24 cellular contexts compared by ENCODE assay signal in the genomic region with DNA sequence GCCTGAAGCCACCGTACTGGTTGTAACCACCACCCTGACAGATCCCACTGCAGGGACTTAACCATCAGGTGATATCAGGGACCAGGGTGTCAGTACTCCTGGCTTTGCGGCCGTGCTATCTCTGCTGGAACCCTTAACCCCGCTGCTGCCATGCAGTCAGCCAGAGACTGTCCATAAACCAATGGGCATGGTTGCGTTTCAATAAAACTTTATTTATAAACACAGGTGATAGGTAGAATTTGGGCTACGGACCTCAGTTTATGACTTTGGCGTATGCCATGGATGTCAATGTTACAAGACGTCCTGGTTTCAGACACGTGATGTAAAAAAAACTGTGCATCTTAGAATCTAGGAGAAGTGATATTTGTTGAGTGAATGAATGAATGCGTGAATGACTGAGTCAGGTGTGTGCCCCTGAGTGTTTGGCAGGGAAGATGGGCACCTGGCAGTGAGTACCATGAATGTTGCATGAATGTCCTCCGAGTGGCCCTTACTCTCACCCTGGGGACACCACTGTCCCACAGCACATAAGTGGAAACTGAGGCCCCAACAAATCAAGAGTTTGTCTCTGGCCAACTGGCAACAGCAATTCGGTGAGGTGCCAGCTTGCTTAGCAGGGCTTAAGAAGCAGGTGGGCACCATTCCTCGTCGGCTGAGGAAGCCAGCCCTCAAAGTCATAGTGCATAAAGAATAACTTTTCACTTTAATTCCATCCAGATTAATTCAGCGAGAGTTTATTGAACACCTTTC.
DNase-seq lines count a peak whose midpoint lies in the region; ATAC-seq, FAIRE-seq and TF ChIP-seq lines count a peak whose summit lies in the region.
"Had no signal": no experiment of that assay in that cellular context is flagged by ENCODE, and none has a peak within 500 bp of the region (broad histone marks: within the 10 kb centered on the region; RNA-seq: fewer than 3 reads in every experiment).

No MANE protein-coding gene starts in this region.

- H3K4me3 Mint-ChIP-seq in activated CD4-positive, alpha-beta T cell treated with anti-CD3 and anti-CD28 coated beads, Interleukin-2, amount 10 ng/mL, durations not matched to agents 24 days and 14 days, result no peak overlapping the region
- H3K4me3 Mint-ChIP-seq: CD4-positive, CD25-positive, alpha-beta regulatory T cell; H9 had no signal

- H3K9me3 ChIP-seq in HepG2 (ENCODE audit: low read length), result no peaks in the 10 kb centered on the region
- no peaks in the 10 kb centered on the region for H3K9me3 ChIP-seq in right lobe of liver
- no peaks in the 10 kb centered on the region for H3K9me3 ChIP-seq in endocrine pancreas (ENCODE audit: control insufficient read depth, low read length)
- no peaks in the 10 kb centered on the region for H3K9me3 ChIP-seq in sigmoid colon

- DNase-seq in HepG2 (ENCODE audit: low spot score) (no peak), right lobe of liver (no peak), sigmoid colon (peak; percentile 32), NK-92 (lab: John Stamatoyannopoulos, UW; ENCODE audit: unreplicated experiment) (no peak)
- DNase-seq in activated CD4-positive, alpha-beta T cell treated with anti-CD3 and anti-CD28 coated beads, Interleukin-2, amount 10 ng/mL, durations not matched to agents 24 days and 14 days, result no peak
- DNase-seq: CD4-positive, CD25-positive, alpha-beta regulatory T cell; DMS153; DND-41; GM23248; H9; KG1; MM.1S; NCI-H2029; NCI-H446 treated with DMSO at 0.1 percent for 48 hours; NCI-H526; NCI-H82; PC-9; RPMI8226; SHP77 treated with DMSO at 0.1 percent for 48 hours had no signal

- TF ChIP-seq RAD21 in HepG2 (CRISPR knock-in tag; IDR thresholded peaks at IDR 0.05), result no peak

- no peaks in the 10 kb centered on the region for H3K36me3 Mint-ChIP-seq in activated CD4-positive, alpha-beta T cell treated with anti-CD3 and anti-CD28 coated beads, Interleukin-2, amount 10 ng/mL, durations not matched to agents 24 days and 14 days (ENCODE audit: low read depth)
- H3K36me3 Mint-ChIP-seq: CD4-positive, CD25-positive, alpha-beta regulatory T cell had no signal

- H3K4me3 ChIP-seq in HepG2 (replicated peaks in 1 of 3; ENCODE audit: insufficient read depth in 1 of 3, low read depth in 2 of 3, low read length in 3 of 3) (no peak overlapping the region), right lobe of liver (no peak overlapping the region), endocrine pancreas (ENCODE audit: control insufficient read depth, insufficient read depth, low read length) (peak overlapping the region; percentile 76), sigmoid colon (no peak overlapping the region)
- H3K4me3 ChIP-seq: BLaER1, GM23248, PC-9 had no signal

- TF ChIP-seq POLR2A in HepG2 (IDR thresholded peaks at IDR 0.05; ENCODE audit: insufficient read depth in 1 of 2, low read depth in 2 of 2, low read length in 2 of 2) (no peak), right lobe of liver (IDR thresholded peaks at IDR 0.05) (no peak), sigmoid colon (IDR thresholded peaks at IDR 0.05) (no peak)

- BruUV-seq in HepG2 (replicated peaks; lab: Mats Ljungman, UMichigan), result no TSS peak

- FAIRE-seq in HepG2 (lab: Jason Lieb, UNC), result no peak
- FAIRE-seq: A204.1, GM19239 had no signal

- H3K9ac ChIP-seq in HepG2 (ENCODE audit: insufficient read depth, low read depth, low read length) (no peak overlapping the region), endocrine pancreas (ENCODE audit: control insufficient read depth, insufficient read depth, low read length) (no peak overlapping the region)
- H3K9ac ChIP-seq: BLaER1, GM23248 had no signal

- H3K27ac ChIP-seq in HepG2 (ENCODE audit: extremely low read length, insufficient read depth, low read length) (no peak overlapping the region), right lobe of liver (no peak overlapping the region), sigmoid colon (no peak overlapping the region)
- H3K27ac ChIP-seq: BLaER1, GM23248, PC-9 had no signal

- whole genome bisulfite sequencing in HepG2 (ENCODE audit: low lambda C conversion rate), result 21% methylated on average over 15 of the region's 15 CpGs
- 71% methylated on average over 13 of the region's 15 CpGs for WGBS in right lobe of liver (ENCODE audit: insufficient coverage, low coverage, low lambda C conversion rate, missing lambda C conversion rate)
- WGBS in sigmoid colon, 2 donors, result 91 to 93% methylated on average over 15 of the region's 15 CpGs

- H3K4me1 Mint-ChIP-seq in activated CD4-positive, alpha-beta T cell treated with anti-CD3 and anti-CD28 coated beads, Interleukin-2, amount 10 ng/mL, durations not matched to agents 24 days and 14 days, result no peaks in the 10 kb centered on the region
- H3K4me1 Mint-ChIP-seq: CD4-positive, CD25-positive, alpha-beta regulatory T cell had no signal

- H3K9me3 Mint-ChIP-seq in activated CD4-positive, alpha-beta T cell treated with anti-CD3 and anti-CD28 coated beads, Interleukin-2, amount 10 ng/mL, durations not matched to agents 24 days and 14 days, result no peaks in the 10 kb centered on the region

- TF ChIP-seq EP300 in HepG2 (IDR thresholded peaks at IDR 0.05; ENCODE audit: low read depth in 2 of 2, low read length in 2 of 2) (no peak), HepG2 (CRISPR knock-in tag; IDR thresholded peaks at IDR 0.05; ENCODE audit: borderline replicate concordance) (no peak), sigmoid colon (IDR thresholded peaks at IDR 0.05) (no peak)

- no peak overlapping the region for H3K27ac Mint-ChIP-seq in activated CD4-positive, alpha-beta T cell treated with anti-CD3 and anti-CD28 coated beads, Interleukin-2, amount 10 ng/mL, durations not matched to agents 24 days and 14 days
- H3K27ac Mint-ChIP-seq: CD4-positive, CD25-positive, alpha-beta regulatory T cell had no signal

- TF ChIP-seq CTCF in HepG2 (CRISPR knock-in tag; IDR thresholded peaks at IDR 0.05) (no peak), right lobe of liver (IDR thresholded peaks at IDR 0.05) (no peak), sigmoid colon (IDR thresholded peaks at IDR 0.05) (no peak)

- intact Hi-C loops in HepG2 (cut with micrococcal nuclease; ENCODE audit: unreplicated experiment), result no loop called here
- intact Hi-C loops in right lobe of liver (cut with DNase I), result no loop called here
- intact Hi-C loops in sigmoid colon (cut with DNase I), result loop anchor here (10.0 kb wide), 1 partner anchor 194 kb away; a partner anchor contains a TSS
- intact Hi-C loops in activated CD4-positive, alpha-beta T cell treated with anti-CD3 and anti-CD28 coated beads, Interleukin-2, amount 10 ng/mL, durations not matched to agents 24 days and 14 days (cut with micrococcal nuclease), result no loop called here

- no peaks in the 10 kb centered on the region for H4K20me1 ChIP-seq in HepG2 (ENCODE audit: insufficient read depth, low read length)
- H4K20me1 ChIP-seq: BLaER1 had no signal

- POLR2A ChIA-PET in HepG2 (lab: Yijun Ruan, JAX), result no interaction called here

- H3K27me3 ChIP-seq in HepG2 (ENCODE audit: control insufficient read depth in 1 of 2, insufficient read depth in 2 of 2, low read length in 2 of 2) (peaks cover 21 to 88% of the 10 kb centered on the region in 2 experiments; a peak in 4 of 5 replicates), right lobe of liver (no peaks in the 10 kb centered on the region), endocrine pancreas (ENCODE audit: control insufficient read depth, insufficient read depth, low read length) (no peaks in the 10 kb centered on the region), sigmoid colon (no peaks in the 10 kb centered on the region)
- H3K27me3 ChIP-seq: BLaER1 had no signal

- no peaks in the 10 kb centered on the region for H3K27me3 Mint-ChIP-seq in activated CD4-positive, alpha-beta T cell treated with anti-CD3 and anti-CD28 coated beads, Interleukin-2, amount 10 ng/mL, durations not matched to agents 24 days and 14 days

- H3K36me3 ChIP-seq in HepG2 (replicated peaks in 1 of 2; ENCODE audit: control insufficient read depth in 1 of 2, insufficient read depth in 2 of 2, low read length in 2 of 2) (no peaks in the 10 kb centered on the region), right lobe of liver (no peaks in the 10 kb centered on the region), endocrine pancreas (ENCODE audit: control insufficient read depth, insufficient read depth, low read length) (no peaks in the 10 kb centered on the region), sigmoid colon (no peaks in the 10 kb centered on the region)
- H3K36me3 ChIP-seq: BLaER1 had no signal

- in situ Hi-C loops in HepG2 (cut with HindIII; ENCODE audit: extremely low pct_ligation_motif_present, low pct_unique_long_range_greater_than_20kb), result no loop called here

- CTCF ChIA-PET in HepG2 (lab: Yijun Ruan, JAX; ENCODE audit: low intra/inter-chr PET ratio, low total read pairs), result no interaction called here

- ATAC-seq in HepG2 (no peak), right lobe of liver (no peak), GM21737 (IDR thresholded peaks at IDR 0.05; ENCODE audit: unreplicated experiment) (no peak)

- H3K4me1 ChIP-seq in HepG2 (ENCODE audit: insufficient read depth, low read length) (no peaks in the 10 kb centered on the region), right lobe of liver (no peaks in the 10 kb centered on the region), endocrine pancreas (ENCODE audit: control insufficient read depth, insufficient read depth, low read length) (no peaks in the 10 kb centered on the region), sigmoid colon (peaks cover 0 to 1% (median 0%) of the 10 kb centered on the region in 4 donors)

- H3K4me2 ChIP-seq in HepG2 (ENCODE audit: low read depth, low read length), result no peak overlapping the region
- H3K4me2 ChIP-seq: BLaER1, PC-9 had no signal

- H3K79me2 ChIP-seq in HepG2 (ENCODE audit: insufficient read depth, low read length), result no peaks in the 10 kb centered on the region

- no peak overlapping the region for H2AFZ ChIP-seq in HepG2 (ENCODE audit: low read length)
- H2AFZ ChIP-seq: GM23248, PC-9 had no signal
